Comparison of ENCODE assay signal across 17 cellular contexts in the genomic region with DNA sequence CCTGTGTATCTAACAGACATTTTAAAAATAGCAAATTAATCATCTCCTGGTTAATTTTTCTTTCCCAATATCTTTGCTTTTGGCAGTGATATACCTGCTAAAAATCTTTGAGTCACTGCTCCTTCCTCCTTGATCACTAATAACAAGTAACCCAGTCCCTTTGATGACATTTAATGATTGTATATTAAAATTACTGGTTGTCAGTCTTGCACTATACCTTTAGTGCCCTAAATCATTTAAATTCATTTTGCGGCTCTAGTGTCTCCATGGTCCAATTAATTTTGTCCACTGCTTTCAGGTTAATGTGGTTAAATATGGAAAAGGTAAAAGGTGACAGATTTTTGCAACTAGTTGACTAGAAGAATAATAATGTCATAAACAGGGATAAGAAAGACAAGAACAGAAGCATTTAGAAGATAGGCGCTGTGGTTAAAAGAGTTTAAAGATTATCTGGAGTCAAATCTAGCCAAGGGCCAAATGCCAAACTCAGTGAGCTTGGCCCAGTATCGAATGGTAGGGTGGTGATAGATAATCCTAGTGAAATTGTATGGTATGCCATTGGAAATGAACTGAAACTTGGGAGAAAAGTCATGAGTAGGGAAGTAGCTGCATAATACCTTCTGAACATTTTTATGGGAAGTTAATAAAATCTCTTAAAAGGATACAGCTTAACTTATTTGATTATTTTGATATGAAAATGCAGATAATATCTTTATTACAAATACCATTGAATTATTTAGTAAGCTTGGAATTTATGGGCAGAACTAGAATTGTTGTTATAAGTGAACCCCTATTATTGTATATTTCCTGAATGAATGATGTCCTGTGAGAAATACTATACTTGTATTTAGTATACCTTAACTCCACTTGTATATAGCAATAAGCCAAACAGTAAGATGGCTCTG.
DNase-seq lines count a peak whose midpoint lies in the region; ATAC-seq, FAIRE-seq and TF ChIP-seq lines count a peak whose summit lies in the region.
"Had no signal": no experiment of that assay in that cellular context is flagged by ENCODE, and none has a peak within 500 bp of the region (broad histone marks: within the 10 kb centered on the region; RNA-seq: fewer than 3 reads in every experiment).

No MANE protein-coding gene starts in this region.

- CTCF ChIA-PET in CD8-positive, alpha-beta T cell (lab: Charles Lee): no interaction called here

- ATAC-seq in CD8-positive, alpha-beta T cell: no peak
- ATAC-seq: gastrocnemius medialis, left ventricle myocardium superior, sciatic nerve had no signal

- H3K4me1 ChIP-seq in CD8-positive, alpha-beta T cell (ENCODE audit: insufficient read depth, low read length): no peaks in the 10 kb centered on the region
- H3K4me1 ChIP-seq: ascending aorta, colonic mucosa, gastrocnemius medialis had no signal

- H3K27ac ChIP-seq in CD8-positive, alpha-beta T cell (ENCODE audit: low read depth, low read length): no peak overlapping the region
- peak overlapping the region; percentile 53 for H3K27ac ChIP-seq in VCaP
- H3K27ac ChIP-seq: ascending aorta, colonic mucosa, gastrocnemius medialis had no signal

- in situ Hi-C loops in GM13977 (cut with MboI; ENCODE audit: low pct_unique_long_range_greater_than_20kb, low sequenced_read_pairs, unreplicated experiment): no loop called here

- no peak overlapping the region for H3K4me3 ChIP-seq in CD8-positive, alpha-beta T cell (ENCODE audit: low read depth, low read length)
- H3K4me3 ChIP-seq: ascending aorta, colonic mucosa, gastrocnemius medialis had no signal

- no peaks in the 10 kb centered on the region for H3K27me3 Mint-ChIP-seq in CD8-positive, alpha-beta T cell (ENCODE audit: low read depth)
- H3K27me3 Mint-ChIP-seq in HFFc6 (ENCODE audit: insufficient read depth) (no peaks in the 10 kb centered on the region), mesothelial cell of epicardium (ENCODE audit: low read depth) (no peaks in the 10 kb centered on the region), progenitor cell of endocrine pancreas (no peaks in the 10 kb centered on the region)

- H3K4me1 Mint-ChIP-seq in CD8-positive, alpha-beta T cell (ENCODE audit: low read depth): peaks cover 27% of the 10 kb centered on the region
- peaks cover 42% of the 10 kb centered on the region for H3K4me1 Mint-ChIP-seq in HFFc6 (ENCODE audit: low read depth)
- H3K4me1 Mint-ChIP-seq in mesothelial cell of epicardium: peaks cover 12% of the 10 kb centered on the region
- H3K4me1 Mint-ChIP-seq in progenitor cell of endocrine pancreas (ENCODE audit: low read depth): no peaks in the 10 kb centered on the region

- TF ChIP-seq CTCF in CD8-positive, alpha-beta T cell (IDR thresholded peaks at IDR 0.05): no peak
- no peak for TF ChIP-seq CTCF in HFFc6 (IDR thresholded peaks at IDR 0.05)
- TF ChIP-seq CTCF in VCaP (conservative IDR thresholded peaks at IDR 0.05): no peak
- no peak for TF ChIP-seq CTCF in mesothelial cell of epicardium (IDR thresholded peaks at IDR 0.05; ENCODE audit: unreplicated experiment)
- TF ChIP-seq CTCF in progenitor cell of endocrine pancreas (IDR thresholded peaks at IDR 0.05; ENCODE audit: unreplicated experiment): no peak
- TF ChIP-seq CTCF in GM13977 (IDR thresholded peaks at IDR 0.05; ENCODE audit: extremely low read depth, insufficient read depth, missing control alignments): no peak

- no peak for DNase-seq in CD8-positive, alpha-beta T cell
- DNase-seq in HFFc6 (no peak), mesothelial cell of epicardium (ENCODE audit: low spot score in 2 of 2, unreplicated experiment in 2 of 2) (no peak), progenitor cell of endocrine pancreas (ENCODE audit: low spot score, unreplicated experiment) (no peak), H54 (ENCODE audit: insufficient read length, low spot score) (no peak), GM13977 (ENCODE audit: low spot score) (no peak), NCI-H748 treated with DMSO at 0.1 percent for 48 hours (lab: John Stamatoyannopoulos, UW) (no peak)
- DNase-seq: colonic mucosa; gastrocnemius medialis; left ventricle myocardium superior; NCI-H1092; NCI-H2081 treated with DMSO at 0.1 percent for 48 hours; NCI-H524; stimulated activated CD4-positive, alpha-beta T cell treated with anti-CD3 and anti-CD28 coated beads, Interleukin-2, amount 100 ng/mL, for 48 hours had no signal

- intact Hi-C loops in CD8-positive, alpha-beta T cell (cut with DNase I, micrococcal nuclease): no loop called here

- POLR2A ChIA-PET in CD8-positive, alpha-beta T cell (lab: Charles Lee): no interaction called here

- no peak overlapping the region for H3K4me3 Mint-ChIP-seq in CD8-positive, alpha-beta T cell
- H3K4me3 Mint-ChIP-seq in HFFc6 (peak overlapping the region; percentile 70), mesothelial cell of epicardium (no peak overlapping the region), progenitor cell of endocrine pancreas (ENCODE audit: low read depth) (no peak overlapping the region)

- H3K36me3 Mint-ChIP-seq in CD8-positive, alpha-beta T cell: peaks cover 72% of the 10 kb centered on the region
- peaks cover 54% of the 10 kb centered on the region for H3K36me3 Mint-ChIP-seq in HFFc6 (ENCODE audit: low read depth)
- H3K36me3 Mint-ChIP-seq in mesothelial cell of epicardium: peaks cover 34% of the 10 kb centered on the region
- peaks cover 31% of the 10 kb centered on the region for H3K36me3 Mint-ChIP-seq in progenitor cell of endocrine pancreas (ENCODE audit: insufficient read depth)

- H3K36me3 ChIP-seq in CD8-positive, alpha-beta T cell (ENCODE audit: insufficient read depth, low read length): peaks cover 8% of the 10 kb centered on the region
- H3K36me3 ChIP-seq: colonic mucosa had no signal

- no peak for FAIRE-seq in H54 (lab: Jason Lieb, UNC)

- no peaks in the 10 kb centered on the region for H3K27me3 ChIP-seq in CD8-positive, alpha-beta T cell (ENCODE audit: insufficient read depth, low read length)
- H3K27me3 ChIP-seq: ascending aorta, colonic mucosa, gastrocnemius medialis had no signal

- peak overlapping the region; percentile 55 for H3K27ac Mint-ChIP-seq in CD8-positive, alpha-beta T cell
- peak overlapping the region; percentile 73 for H3K27ac Mint-ChIP-seq in HFFc6
- peak overlapping the region; percentile 66 for H3K27ac Mint-ChIP-seq in mesothelial cell of epicardium
- no peak overlapping the region for H3K27ac Mint-ChIP-seq in progenitor cell of endocrine pancreas

- H3K9me3 Mint-ChIP-seq in CD8-positive, alpha-beta T cell: peaks cover 3% of the 10 kb centered on the region
- peaks cover 22% of the 10 kb centered on the region for H3K9me3 Mint-ChIP-seq in HFFc6
- peaks cover 6% of the 10 kb centered on the region for H3K9me3 Mint-ChIP-seq in mesothelial cell of epicardium
- peaks cover 5% of the 10 kb centered on the region for H3K9me3 Mint-ChIP-seq in progenitor cell of endocrine pancreas (ENCODE audit: low read depth)

- H3K9me3 ChIP-seq in CD8-positive, alpha-beta T cell (ENCODE audit: low read length): no peaks in the 10 kb centered on the region
- H3K9me3 ChIP-seq: ascending aorta, colonic mucosa, gastrocnemius medialis had no signal

- TF ChIP-seq POLR2A in H54 (IDR thresholded peaks at IDR 0.05; ENCODE audit: low read depth, low read length): no peak
